In genomic region chr1:20166047-20166446, GRCh38 we compare ENCODE assay signal across 23 cellular contexts. TPM values are rescaled to one million over a fixed set of nuclear protein-coding genes. Genes with fewer than 3 reads are reported as not detected.
DNase-seq lines count a peak whose midpoint lies in the region; ATAC-seq, FAIRE-seq and TF ChIP-seq lines count a peak whose summit lies in the region.
"Had no signal": no experiment of that assay in that cellular context is flagged by ENCODE, and none has a peak within 500 bp of the region (broad histone marks: within the 10 kb centered on the region; RNA-seq: fewer than 3 reads in every experiment).

No MANE protein-coding gene starts in this region.

- TF ChIP-seq POLR2A in H1 (IDR thresholded peaks at IDR 0.05; ENCODE audit: control extremely low read depth in 1 of 2, low read depth in 2 of 2, low read length in 2 of 2) = no peak

- peaks cover 0 to 6% (median 0%) of the 10 kb centered on the region in 11 experiments; a peak in 1 of 22 replicates for H4K20me1 ChIP-seq in BLaER1 treated with 17β-estradiol and CSF1 and Interleukin-3, amounts not matched to agents 10 nM and 100 nM
- peaks cover 0 to 1% of the 10 kb centered on the region in 2 experiments for H4K20me1 ChIP-seq in H1 (replicated peaks in 1 of 2; ENCODE audit: control insufficient read depth in 1 of 2, insufficient read depth in 2 of 2, low read length in 2 of 2)

- H4K8ac ChIP-seq in H1 (ENCODE audit: extremely low read depth, insufficient read depth, low read length) = peak overlapping the region; percentile 1; the same call in 1 of the 2 replicates

- peaks cover 0 to 31% (median 1%) of the 10 kb centered on the region in 11 experiments; a peak in 8 of 22 replicates for H3K36me3 ChIP-seq in BLaER1 treated with 17β-estradiol and CSF1 and Interleukin-3, amounts not matched to agents 10 nM and 100 nM
- H3K36me3 ChIP-seq in H1 (ENCODE audit: control insufficient read depth in 2 of 4, insufficient read depth in 4 of 4, low read length in 3 of 4) = no peaks in the 10 kb centered on the region
- H3K36me3 ChIP-seq: left lung had no signal

- no peaks in the 10 kb centered on the region; the same call in 1 of the 2 replicates for H3K79me1 ChIP-seq in H1 (ENCODE audit: low read depth, low read length)

- no peak overlapping the region for H2BK5ac ChIP-seq in H1 (ENCODE audit: low read depth, low read length)

- H2BK20ac ChIP-seq in H1 (ENCODE audit: low read length) = no peak overlapping the region

- H4K91ac ChIP-seq in H1 (replicated peaks; ENCODE audit: insufficient read length, low read length) = no peak overlapping the region

- H3K36me3 Mint-ChIP-seq in activated naive CD8-positive, alpha-beta T cell treated with anti-CD3 and anti-CD28 coated beads for 36 hours = peaks cover 8% of the 10 kb centered on the region

- no peak for TF ChIP-seq RAD21 in H1 (IDR thresholded peaks at IDR 0.05 in 1 of 2, conservative IDR thresholded peaks at IDR 0.05 in 1 of 2; ENCODE audit: low read depth in 2 of 2, low read length in 2 of 2)

- no peak overlapping the region for H3K14ac ChIP-seq in H1 (ENCODE audit: insufficient read length)

- peak overlapping the region; percentile 93; the same call in 1 of the 2 replicates for H2BK12ac ChIP-seq in H1 (ENCODE audit: low read depth, low read length)

- no peak overlapping the region; the same call in 1 of the 2 replicates for H2AK5ac ChIP-seq in H1 (ENCODE audit: low read depth, low read length)

- CTCF ChIA-PET in H1 (lab: Charles Lee; ENCODE audit: partially characterized antibody) = interaction anchor here (0.6 to 8.4 kb wide), 43 partner anchors 8 to 327 kb away, joined by 3 to 89 read pairs (median 5); partner anchors contain the start of genes PLA2G2A and PLA2G2D

- no peaks in the 10 kb centered on the region for H3K79me2 ChIP-seq in H1 (ENCODE audit: control insufficient read depth in 1 of 2, insufficient read depth in 2 of 2, low read length in 2 of 2)

- H2BK15ac ChIP-seq in H1 (ENCODE audit: low read length) = no peak overlapping the region

- H3K9ac ChIP-seq in BLaER1 treated with 17β-estradiol and CSF1 and Interleukin-3, amounts not matched to agents 10 nM and 100 nM = peak overlapping the region in 2 of 11 experiments; percentile 4 to 27; a peak in 3 of 22 replicates
- H3K9ac ChIP-seq in H1 (replicated peaks in 1 of 4; ENCODE audit: extremely low read depth in 1 of 4, low read depth in 3 of 4, low read length in 3 of 4) = no peak overlapping the region

- H3K4ac ChIP-seq in H1 (replicated peaks; ENCODE audit: insufficient read length, low read depth, low read length) = no peak overlapping the region

- no peak for TF ChIP-seq CTCF in H1 (IDR thresholded peaks at IDR 0.05; ENCODE audit: control extremely low read depth in 1 of 3, insufficient read depth in 1 of 3, low read depth in 1 of 3, low read length in 3 of 3)

- no peak overlapping the region for H3K56ac ChIP-seq in H1 (replicated peaks; ENCODE audit: insufficient read length, low read depth, low read length)

- peaks cover 13% of the 10 kb centered on the region for H3K27me3 Mint-ChIP-seq in activated naive CD8-positive, alpha-beta T cell treated with anti-CD3 and anti-CD28 coated beads for 36 hours
- H3K27me3 Mint-ChIP-seq: CD4-positive, alpha-beta T cell had no signal

- no peak for TF ChIP-seq EP300 in H1 (IDR thresholded peaks at IDR 0.05; ENCODE audit: borderline replicate concordance in 1 of 2, low read depth in 2 of 2, low read length in 2 of 2)

- H3K4me1 ChIP-seq in BLaER1 treated with 17β-estradiol and CSF1 and Interleukin-3, amounts not matched to agents 10 nM and 100 nM = peaks cover 34 to 78% (median 68%) of the 10 kb centered on the region in 10 experiments
- H3K4me1 ChIP-seq in H1 (replicated peaks in 1 of 4; ENCODE audit: control insufficient read depth in 3 of 4, insufficient read depth in 4 of 4, low read length in 3 of 4) = peaks cover 0 to 5% (median 0%) of the 10 kb centered on the region in 4 experiments; a peak in 2 of 7 replicates

- H3K4me2 ChIP-seq in BLaER1 treated with 17β-estradiol and CSF1 and Interleukin-3, amounts not matched to agents 10 nM and 100 nM = peak overlapping the region; percentile 16 to 93 (median 54); a peak in 20 of 22 replicates
- H3K4me2 ChIP-seq in H1 (ENCODE audit: insufficient read depth in 1 of 2, low read depth in 2 of 2, low read length in 2 of 2) = no peak overlapping the region

- H3K23me2 ChIP-seq in H1 (ENCODE audit: low read depth, low read length) = no peaks in the 10 kb centered on the region

- H3K27ac Mint-ChIP-seq in activated naive CD8-positive, alpha-beta T cell treated with anti-CD3 and anti-CD28 coated beads for 36 hours = no peak overlapping the region
- H3K27ac Mint-ChIP-seq: activated naive CD8-positive, alpha-beta T cell; CD4-positive, alpha-beta T cell; endodermal cell had no signal

- no peak overlapping the region for H3K4me3 ChIP-seq in BLaER1 treated with 17β-estradiol and CSF1 and Interleukin-3, amounts not matched to agents 10 nM and 100 nM
- H3K4me3 ChIP-seq in H1 (ENCODE audit: extremely low read depth in 1 of 4, insufficient read depth in 2 of 4, low read depth in 3 of 4, low read length in 4 of 4) = no peak overlapping the region
- H3K4me3 ChIP-seq: left lung had no signal

- peak overlapping the region in 5 of 11 experiments; percentile 8 to 38 (median 26); a peak in 5 of 22 replicates for H3K27ac ChIP-seq in BLaER1 treated with 17β-estradiol and CSF1 and Interleukin-3, amounts not matched to agents 10 nM and 100 nM
- H3K27ac ChIP-seq in H1 (ENCODE audit: low read depth, low read length) = no peak overlapping the region
- H3K27ac ChIP-seq: left lung had no signal

- peak; percentile 76 for DNase-seq in NCI-H226
- no peak for DNase-seq in H1 (ENCODE audit: low read depth in 1 of 2, low spot score in 2 of 2)
- peak; percentile 33 for DNase-seq in renal cortical epithelial cell (ENCODE audit: low read depth)
- DNase-seq in NCI-H82 (lab: John Stamatoyannopoulos, UW) = no peak
- DNase-seq in activated naive CD8-positive, alpha-beta T cell treated with anti-CD3 and anti-CD28 coated beads for 36 hours = no peak
- DNase-seq: CD4-positive, alpha-beta T cell; glutamatergic neuron; left lung; midbrain; NCI-H1048; NCI-H187 treated with DMSO at 0.1 percent for 48 hours; NCI-H446 treated with DMSO at 0.1 percent for 48 hours; stimulated activated CD4-positive, alpha-beta T cell treated with anti-CD3 and anti-CD28 coated beads, Interleukin-4, amount 100 ng/mL, for 4 hours; SW 1271 had no signal

- H2AFZ ChIP-seq in H1 (ENCODE audit: low read length) = no peak overlapping the region

- no peaks in the 10 kb centered on the region for H3K27me3 ChIP-seq in BLaER1 treated with 17β-estradiol and CSF1 and Interleukin-3, amounts not matched to agents 10 nM and 100 nM
- H3K27me3 ChIP-seq in H1 (replicated peaks in 1 of 4; ENCODE audit: control insufficient read depth in 3 of 4, extremely low read depth in 1 of 4, insufficient read depth in 3 of 4, low read length in 3 of 4) = no peaks in the 10 kb centered on the region
- H3K27me3 ChIP-seq: left lung had no signal

- no peak overlapping the region for H3K23ac ChIP-seq in H1 (ENCODE audit: insufficient read length)

- ATAC-seq in HG03442 (IDR thresholded peaks at IDR 0.05; ENCODE audit: unreplicated experiment) = no peak
- no peak for ATAC-seq in GM21619 (IDR thresholded peaks at IDR 0.05; ENCODE audit: unreplicated experiment)

- H3K4me3 Mint-ChIP-seq in activated naive CD8-positive, alpha-beta T cell treated with anti-CD3 and anti-CD28 coated beads for 36 hours = no peak overlapping the region
- H3K4me3 Mint-ChIP-seq: activated naive CD8-positive, alpha-beta T cell; CD4-positive, alpha-beta T cell; endodermal cell; neural crest cell had no signal

- peaks cover 21% of the 10 kb centered on the region for H3K9me3 Mint-ChIP-seq in activated naive CD8-positive, alpha-beta T cell treated with anti-CD3 and anti-CD28 coated beads for 36 hours

- H3K18ac ChIP-seq in H1 (ENCODE audit: extremely low read depth, low read length) = no peak overlapping the region

- no peak for FAIRE-seq in H1 (lab: Jason Lieb, UNC)
- FAIRE-seq: TTC549 had no signal

- no peak overlapping the region for H4K5ac ChIP-seq in H1 (ENCODE audit: insufficient read length, low read depth, low read length)

- WGBS in H1 (ENCODE audit: extremely low coverage in 1 of 2, insufficient coverage in 1 of 2, insufficient read length in 1 of 2, insufficient replicate concordance in 2 of 2, low coverage in 1 of 2, low lambda C conversion rate in 2 of 2, missing lambda C conversion rate in 1 of 2), 2 experiments = 82% methylated on average over 17 of the region's 17 CpGs; no CpG with 5 or more reads in 1 of the 2 experiments

- H2BK120ac ChIP-seq in H1 (replicated peaks; ENCODE audit: low read depth, low read length) = no peak overlapping the region

- H3K4me1 Mint-ChIP-seq in activated naive CD8-positive, alpha-beta T cell treated with anti-CD3 and anti-CD28 coated beads for 36 hours = no peaks in the 10 kb centered on the region
- H3K4me1 Mint-ChIP-seq: endodermal cell, neural crest cell had no signal

- H3K9me3 ChIP-seq in BLaER1 treated with 17β-estradiol and CSF1 and Interleukin-3, amounts not matched to agents 10 nM and 100 nM (replicated peaks in 1 of 11) = peaks cover 21 to 47% (median 30%) of the 10 kb centered on the region in 11 experiments
- H3K9me3 ChIP-seq in H1 (ENCODE audit: insufficient read depth in 2 of 2, low read depth in 1 of 2, low read length in 1 of 2) = peaks cover 0 to 4% of the 10 kb centered on the region in 2 experiments; a peak in 2 of 4 replicates

- POLR2A ChIA-PET in H1 (lab: Charles Lee; ENCODE audit: partially characterized antibody) = no interaction called here

RNA-seq across cellular contexts. Expression of gene UBXN10, which starts 19.8 kb away (rescaled TPM):
- 0.43 and 0.44 TPM in 2 replicates for total RNA-seq in H1 (2021; fragmentation: NEBNext Ultra II Directional; extraction: Animal tissue kit (Norgen Biotek cat#: 25700))
- 0.50 and 0.68 TPM in 2 replicates for polyA plus RNA-seq in H1 (2011; rRNA removed)
- 0.67 TPM for polyA plus RNA-seq in H1 (2011; cell fraction: cytosol; rRNA removed)
- 0.48 TPM for polyA plus RNA-seq in H1 (2011; cell fraction: nucleus; rRNA removed)
- polyA plus RNA-seq in H1 (2012, experiment 1 of 2) = 0.48 to 0.86 TPM (median 0.74 TPM) in 4 replicates
- 0.20 TPM for polyA plus RNA-seq in H1 (2012, experiment 2 of 2)
- 0.36 TPM for polyA plus RNA-seq in H1 (2013, experiment 1 of 2)
- polyA plus RNA-seq in H1 (2013, experiment 2 of 2) = 0.40 TPM
- 1.3 and 1.5 TPM in 2 replicates for polyA minus RNA-seq in H1 (2011; rRNA and poly(A)+ RNA removed)
- 0.22 TPM for polyA minus RNA-seq in H1 (2011; cell fraction: cytosol; rRNA and poly(A)+ RNA removed)
- polyA minus RNA-seq in H1 (2011; cell fraction: nucleus; rRNA and poly(A)+ RNA removed) = 1.2 TPM
- 0.52 and 2.8 TPM in 2 replicates for total RNA-seq in renal cortical epithelial cell
- 1 to 10 TPM; 1.1 to 1.2 TPM for total RNA-seq in activated naive CD8-positive, alpha-beta T cell treated with anti-CD3 and anti-CD28 coated beads for 36 hours
- polyA plus RNA-seq: AG04450, fibroblast of lung had no signal

RNA-seq across cellular contexts. Expression of gene PLA2G2C, which starts 20.3 kb away (rescaled TPM):
- total RNA-seq in H1 (2021; fragmentation: NEBNext Ultra II Directional; extraction: Animal tissue kit (Norgen Biotek cat#: 25700)) = not detected in 2 replicates
- not detected in 2 replicates for polyA plus RNA-seq in H1 (2011; rRNA removed)
- polyA plus RNA-seq in H1 (2011; cell fraction: cytosol; rRNA removed) = not detected
- not detected for polyA plus RNA-seq in H1 (2011; cell fraction: nucleus; rRNA removed)
- not detected in 4 replicates for polyA plus RNA-seq in H1 (2012, experiment 1 of 2)
- not detected for polyA plus RNA-seq in H1 (2012, experiment 2 of 2)
- not detected for polyA plus RNA-seq in H1 (2013, experiment 1 of 2)
- not detected for polyA plus RNA-seq in H1 (2013, experiment 2 of 2)
- not detected in 2 replicates for polyA minus RNA-seq in H1 (2011; rRNA and poly(A)+ RNA removed)
- not detected for polyA minus RNA-seq in H1 (2011; cell fraction: cytosol; rRNA and poly(A)+ RNA removed)
- not detected for polyA minus RNA-seq in H1 (2011; cell fraction: nucleus; rRNA and poly(A)+ RNA removed)
- total RNA-seq in renal cortical epithelial cell = not detected in 2 replicates
- total RNA-seq in activated naive CD8-positive, alpha-beta T cell treated with anti-CD3 and anti-CD28 coated beads for 36 hours = not detected
- total RNA-seq: CD4-positive, alpha-beta T cell; endodermal cell; fibroblast of lung; left lung; neural crest cell had no signal
- polyA plus RNA-seq: AG04450, fibroblast of lung had no signal

RNA-seq across cellular contexts. Expression of gene PLA2G2F, which starts 26.9 kb away (rescaled TPM):
- not detected in 2 replicates for total RNA-seq in H1 (2021; fragmentation: NEBNext Ultra II Directional; extraction: Animal tissue kit (Norgen Biotek cat#: 25700))
- not detected in 2 replicates for polyA plus RNA-seq in H1 (2011; rRNA removed)
- not detected for polyA plus RNA-seq in H1 (2011; cell fraction: cytosol; rRNA removed)
- polyA plus RNA-seq in H1 (2011; cell fraction: nucleus; rRNA removed) = not detected
- not detected in 4 replicates for polyA plus RNA-seq in H1 (2012, experiment 1 of 2)
- not detected for polyA plus RNA-seq in H1 (2012, experiment 2 of 2)
- not detected for polyA plus RNA-seq in H1 (2013, experiment 1 of 2)
- not detected for polyA plus RNA-seq in H1 (2013, experiment 2 of 2)
- polyA minus RNA-seq in H1 (2011; rRNA and poly(A)+ RNA removed) = not detected in 2 replicates
- polyA minus RNA-seq in H1 (2011; cell fraction: cytosol; rRNA and poly(A)+ RNA removed) = not detected
- not detected for polyA minus RNA-seq in H1 (2011; cell fraction: nucleus; rRNA and poly(A)+ RNA removed)
- 0.52 TPM in 1 of 2 replicates, not detected in the other for total RNA-seq in renal cortical epithelial cell
- not detected for total RNA-seq in activated naive CD8-positive, alpha-beta T cell treated with anti-CD3 and anti-CD28 coated beads for 36 hours
- total RNA-seq: CD4-positive, alpha-beta T cell; endodermal cell; fibroblast of lung; left lung; neural crest cell had no signal
- polyA plus RNA-seq: AG04450, fibroblast of lung had no signal

RNA-seq across cellular contexts. Expression of gene PLA2G2D, which starts 46.7 kb away (rescaled TPM):
- not detected in 2 replicates for total RNA-seq in H1 (2021; fragmentation: NEBNext Ultra II Directional; extraction: Animal tissue kit (Norgen Biotek cat#: 25700))
- polyA plus RNA-seq in H1 (2011; rRNA removed) = not detected in 2 replicates
- polyA plus RNA-seq in H1 (2011; cell fraction: cytosol; rRNA removed) = not detected
- polyA plus RNA-seq in H1 (2011; cell fraction: nucleus; rRNA removed) = not detected
- not detected in 4 replicates for polyA plus RNA-seq in H1 (2012, experiment 1 of 2)
- polyA plus RNA-seq in H1 (2012, experiment 2 of 2) = not detected
- not detected for polyA plus RNA-seq in H1 (2013, experiment 1 of 2)
- not detected for polyA plus RNA-seq in H1 (2013, experiment 2 of 2)
- not detected in 2 replicates for polyA minus RNA-seq in H1 (2011; rRNA and poly(A)+ RNA removed)
- not detected for polyA minus RNA-seq in H1 (2011; cell fraction: cytosol; rRNA and poly(A)+ RNA removed)
- polyA minus RNA-seq in H1 (2011; cell fraction: nucleus; rRNA and poly(A)+ RNA removed) = not detected
- not detected in 2 replicates for total RNA-seq in renal cortical epithelial cell
- total RNA-seq in activated naive CD8-positive, alpha-beta T cell treated with anti-CD3 and anti-CD28 coated beads for 36 hours = not detected
- total RNA-seq: CD4-positive, alpha-beta T cell; endodermal cell; fibroblast of lung; left lung; neural crest cell had no signal
- polyA plus RNA-seq: AG04450, fibroblast of lung had no signal

Comparison
In these comparisons a context has a peak if more than half of its experiments do, and no peak if none do; other contexts are left out.
1. H3K4me2 ChIP-seq: peak in BLaER1 treated with 17β-estradiol and CSF1 and Interleukin-3, amounts not matched to agents 10 nM and 100 nM (11 of 11); none in H1 (0 of 2).
2. DNase-seq: peak in NCI-H226 (single experiment) and renal cortical epithelial cell (single experiment); none in H1 (0 of 2), NCI-H82 (single experiment) and activated naive CD8-positive, alpha-beta T cell treated with anti-CD3 and anti-CD28 coated beads for 36 hours (single experiment).